In the genomic region with DNA sequence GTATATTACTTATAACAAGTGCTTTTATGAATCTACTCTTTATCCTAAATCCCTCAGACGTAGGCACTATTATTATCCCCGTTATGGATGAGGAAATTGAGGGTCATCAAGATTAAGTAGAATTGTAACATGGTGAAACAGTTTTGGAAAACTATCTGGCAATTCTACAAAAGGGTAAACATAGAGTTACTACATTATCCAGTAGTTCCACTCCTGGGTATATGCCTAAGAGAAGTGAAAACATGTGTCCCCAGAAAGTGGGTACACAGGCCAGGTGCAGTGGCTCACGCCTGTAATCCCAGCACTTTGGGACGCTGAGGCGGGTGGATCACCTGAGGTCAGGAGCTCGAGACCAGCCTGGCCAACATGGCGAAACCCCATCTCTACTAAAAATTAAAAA, we compare ENCODE assay signal across 16 cellular contexts. TPM values are rescaled to one million over a fixed set of nuclear protein-coding genes. Genes with fewer than 3 reads are reported as not detected.
"Had no signal": no experiment of that assay in that cellular context is flagged by ENCODE, and none has a peak within 500 bp of the region (broad histone marks: within the 10 kb centered on the region; RNA-seq: fewer than 3 reads in every experiment).

No MANE protein-coding gene starts in this region.

RNA-seq across cellular contexts. Expression of a gene that starts 54.3 kb away (rescaled TPM):
- total RNA-seq: activated CD4-positive, alpha-beta memory T cell treated with anti-CD3 and anti-CD28 coated beads, Interleukin-2, amount 10 ng/mL, durations not matched to agents 7 days and 5 days; activated CD4-positive, alpha-beta T cell treated with anti-CD3 and anti-CD28 coated beads for 36 hours; activated CD4-positive, alpha-beta T cell treated with anti-CD3 and anti-CD28 coated beads, Interleukin-2, amount 10 ng/mL, durations not matched to agents 7 days and 5 days; activated CD8-positive, alpha-beta memory T cell treated with anti-CD3 and anti-CD28 coated beads, Interleukin-2, amount 10 ng/mL, durations not matched to agents 7 days and 5 days; activated CD8-positive, alpha-beta T cell treated with anti-CD3 and anti-CD28 coated beads, Interleukin-2, amount 10 ng/mL, durations not matched to agents 7 days and 5 days; activated naive CD8-positive, alpha-beta T cell treated with anti-CD3 and anti-CD28 coated beads, Interleukin-2, amount 10 ng/mL, durations not matched to agents 7 days and 5 days; activated T-helper 2 cell treated with anti-CD3 and anti-CD28 coated beads, Interferon-gamma antibody, Interleukin-2, Interleukin-4, amounts not matched to agents 10 μg/mL and 5 μg/mL and 100 μg/mL, durations not matched to agents 14 hours and 24 hours and 36 hours; ascending aorta; bronchial epithelial cell; T-cell; T-helper 1 cell treated with Interleukin-12 subunit alpha and Interleukin-12 subunit beta and Interleukin-4 antibody, amounts not matched to agents 30 ng/mL and 1 ng/mL, for 36 hours; T-helper 17 cell; T-helper 2 cell treated with Interferon-gamma antibody and Interleukin-4, amounts not matched to agents 100 ng/mL and 5 ng/mL, for 36 hours; WTC11 had no signal
- polyA plus RNA-seq: adipose tissue, cardiac muscle cell had no signal

RNA-seq across cellular contexts. Expression of a gene that starts 58.6 kb away (rescaled TPM):
- total RNA-seq: ascending aorta, bronchial epithelial cell, cardiac muscle cell had no signal
- polyA plus RNA-seq: cardiac muscle cell had no signal
